Comparison of ENCODE assay signal across 18 cellular contexts in the genomic region with DNA sequence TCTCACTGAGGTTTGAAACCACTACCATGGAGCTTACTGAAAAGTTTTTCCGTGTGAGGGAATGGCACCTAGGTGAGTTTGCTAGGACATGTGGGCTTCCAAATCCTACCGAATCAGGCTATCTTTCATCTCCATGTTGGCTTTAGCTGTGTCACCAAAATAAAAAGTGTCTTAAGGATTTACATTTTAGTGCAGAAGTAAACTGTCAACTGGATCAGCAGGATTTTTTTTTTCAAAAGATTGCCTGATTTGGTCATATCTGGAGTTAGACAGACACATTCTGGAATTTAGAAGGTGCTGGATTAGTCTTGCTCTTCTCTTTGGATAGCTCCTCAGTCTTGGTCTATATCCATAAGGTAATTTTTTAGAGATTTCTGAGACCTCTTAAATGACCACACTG. TPM values are rescaled to one million over a fixed set of nuclear protein-coding genes. Genes with fewer than 3 reads are reported as not detected.
DNase-seq lines count a peak whose midpoint lies in the region; ATAC-seq and TF ChIP-seq lines count a peak whose summit lies in the region.
"Had no signal": no experiment of that assay in that cellular context is flagged by ENCODE, and none has a peak within 500 bp of the region (broad histone marks: within the 10 kb centered on the region; RNA-seq: fewer than 3 reads in every experiment).

No MANE protein-coding gene starts in this region.

- intact Hi-C loops in activated CD4-positive, alpha-beta memory T cell treated with anti-CD3 and anti-CD28 coated beads for 36 hours (cut with micrococcal nuclease), result loop anchor here (10.0 kb wide), 1 partner anchor 2002 kb away; the partner anchor contains the start of gene CCDC6
- intact Hi-C loops in activated B cell treated with CpG ODN at 0.5 μM for 24 hours (cut with micrococcal nuclease), result loop anchor here (2.0 to 10.0 kb wide), 2 partner anchors 14 to 1672 kb away; no protein-coding TSS in a partner anchor
- intact Hi-C loops in psoas muscle (cut with DNase I), result loop anchor here in 1 of 2 donors (10.0 kb wide), 1 partner anchor 88 kb away; no protein-coding TSS in a partner anchor
- intact Hi-C loops in Calu3 (cut with micrococcal nuclease; ENCODE audit: unreplicated experiment), result no loop called here

- BruUV-seq in Calu3 (replicated peaks; lab: Mats Ljungman, UMichigan), result no TSS peak

- H3K27me3 Mint-ChIP-seq in activated CD4-positive, alpha-beta memory T cell treated with anti-CD3 and anti-CD28 coated beads for 36 hours, result no peaks in the 10 kb centered on the region
- H3K27me3 Mint-ChIP-seq in activated CD4-positive, alpha-beta memory T cell treated with anti-CD3 and anti-CD28 coated beads, Interleukin-2, amount 10 ng/mL, durations not matched to agents 7 days and 5 days, result no peaks in the 10 kb centered on the region
- no peaks in the 10 kb centered on the region for H3K27me3 Mint-ChIP-seq in CD4-positive, CD25-positive, alpha-beta regulatory T cell
- H3K27me3 Mint-ChIP-seq in activated B cell treated with CpG ODN at 0.5 μM for 24 hours (no peaks in the 10 kb centered on the region), Calu3 (ENCODE audit: unreplicated experiment) (no peaks in the 10 kb centered on the region)
- H3K27me3 Mint-ChIP-seq: CD4-positive, alpha-beta memory T cell had no signal

- 83 to 88% (median 87%) methylated on average over 2 of the region's 2 CpGs for WGBS in psoas muscle, 3 donors

- no peaks in the 10 kb centered on the region for H3K9me3 Mint-ChIP-seq in activated CD4-positive, alpha-beta memory T cell treated with anti-CD3 and anti-CD28 coated beads for 36 hours
- no peaks in the 10 kb centered on the region for H3K9me3 Mint-ChIP-seq in activated CD4-positive, alpha-beta memory T cell treated with anti-CD3 and anti-CD28 coated beads, Interleukin-2, amount 10 ng/mL, durations not matched to agents 7 days and 5 days
- H3K9me3 Mint-ChIP-seq in CD4-positive, CD25-positive, alpha-beta regulatory T cell, result peaks cover 0 to 2% (median 0%) of the 10 kb centered on the region in 7 donors
- H3K9me3 Mint-ChIP-seq in activated B cell treated with CpG ODN at 0.5 μM for 24 hours (no peaks in the 10 kb centered on the region), Calu3 (ENCODE audit: low read depth, unreplicated experiment) (no peaks in the 10 kb centered on the region)

- no peak for ATAC-seq in CD4-positive, CD25-positive, alpha-beta regulatory T cell (ENCODE audit: low read depth in 2 of 2)
- ATAC-seq in activated B cell treated with CpG ODN at 0.5 μM for 24 hours (ENCODE audit: low read depth), result no peak
- no peak for ATAC-seq in psoas muscle
- ATAC-seq: A549 had no signal

- peaks cover 46% of the 10 kb centered on the region for H3K4me1 ChIP-seq in CD4-positive, CD25-positive, alpha-beta regulatory T cell (ENCODE audit: control insufficient read depth, insufficient read depth, low read length, poor library complexity, severe bottlenecking)
- H3K4me1 ChIP-seq in psoas muscle, result peaks cover 9% of the 10 kb centered on the region

- DNase-seq in activated CD4-positive, alpha-beta memory T cell treated with anti-CD3 and anti-CD28 coated beads for 36 hours, result no peak
- no peak for DNase-seq in activated CD4-positive, alpha-beta memory T cell treated with anti-CD3 and anti-CD28 coated beads, Interleukin-2, amount 10 ng/mL, durations not matched to agents 7 days and 5 days
- no peak for DNase-seq in CD4-positive, CD25-positive, alpha-beta regulatory T cell
- DNase-seq in activated B cell treated with CpG ODN at 0.5 μM for 24 hours (no peak), psoas muscle (no peak), Calu3 (no peak), anterior cingulate cortex (lab: John Stamatoyannopoulos, UW) (no peak), 8988T (no peak)
- DNase-seq: CD4-positive, alpha-beta memory T cell; KG1; MG63; NCI-H1092 treated with DMSO at 0.1 percent for 48 hours; NCI-H1694 treated with DMSO at 0.1 percent for 48 hours; NCI-H446 treated with DMSO at 0.1 percent for 48 hours; NCI-H748 treated with DMSO at 0.1 percent for 48 hours; Peyer's patch; SHP77 had no signal

- no peak overlapping the region for H3K4me3 Mint-ChIP-seq in activated CD4-positive, alpha-beta memory T cell treated with anti-CD3 and anti-CD28 coated beads for 36 hours
- H3K4me3 Mint-ChIP-seq in activated CD4-positive, alpha-beta memory T cell treated with anti-CD3 and anti-CD28 coated beads, Interleukin-2, amount 10 ng/mL, durations not matched to agents 7 days and 5 days, result no peak overlapping the region
- peak overlapping the region in 2 of 4 donors; percentile 8 to 13 for H3K4me3 Mint-ChIP-seq in CD4-positive, CD25-positive, alpha-beta regulatory T cell
- no peak overlapping the region for H3K4me3 Mint-ChIP-seq in activated B cell treated with CpG ODN at 0.5 μM for 24 hours
- no peak overlapping the region for H3K4me3 Mint-ChIP-seq in Calu3 (ENCODE audit: low read depth, unreplicated experiment)

- H3K36me3 ChIP-seq in CD4-positive, CD25-positive, alpha-beta regulatory T cell (ENCODE audit: control insufficient read depth, insufficient read depth, low read length), result peaks cover 20% of the 10 kb centered on the region
- no peaks in the 10 kb centered on the region for H3K36me3 ChIP-seq in psoas muscle (ENCODE audit: insufficient read depth in 1 of 2, low read depth in 1 of 2)
- H3K36me3 ChIP-seq: Peyer's patch had no signal

- H3K4me1 Mint-ChIP-seq in activated CD4-positive, alpha-beta memory T cell treated with anti-CD3 and anti-CD28 coated beads for 36 hours (ENCODE audit: low read depth), result peaks cover 58% of the 10 kb centered on the region
- H3K4me1 Mint-ChIP-seq in activated CD4-positive, alpha-beta memory T cell treated with anti-CD3 and anti-CD28 coated beads, Interleukin-2, amount 10 ng/mL, durations not matched to agents 7 days and 5 days, result peaks cover 49% of the 10 kb centered on the region
- H3K4me1 Mint-ChIP-seq in CD4-positive, CD25-positive, alpha-beta regulatory T cell, result peaks cover 36 to 71% (median 51%) of the 10 kb centered on the region in 4 donors
- H3K4me1 Mint-ChIP-seq in activated B cell treated with CpG ODN at 0.5 μM for 24 hours, result peaks cover 63% of the 10 kb centered on the region
- H3K4me1 Mint-ChIP-seq in Calu3 (ENCODE audit: low read depth, unreplicated experiment), result peaks cover 36% of the 10 kb centered on the region

- peak overlapping the region; percentile 33 for H3K27ac Mint-ChIP-seq in activated CD4-positive, alpha-beta memory T cell treated with anti-CD3 and anti-CD28 coated beads for 36 hours
- no peak overlapping the region for H3K27ac Mint-ChIP-seq in activated CD4-positive, alpha-beta memory T cell treated with anti-CD3 and anti-CD28 coated beads, Interleukin-2, amount 10 ng/mL, durations not matched to agents 7 days and 5 days
- peak overlapping the region in 1 of 3 donors; percentile 25 for H3K27ac Mint-ChIP-seq in CD4-positive, CD25-positive, alpha-beta regulatory T cell
- H3K27ac Mint-ChIP-seq in activated B cell treated with CpG ODN at 0.5 μM for 24 hours (peak overlapping the region; percentile 35), Calu3 (ENCODE audit: unreplicated experiment) (no peak overlapping the region)

- H3K9me3 ChIP-seq in CD4-positive, CD25-positive, alpha-beta regulatory T cell (ENCODE audit: control insufficient read depth in 2 of 2, low read length in 2 of 2), result no peaks in the 10 kb centered on the region
- no peaks in the 10 kb centered on the region for H3K9me3 ChIP-seq in psoas muscle
- H3K9me3 ChIP-seq: A549, MG63, Peyer's patch had no signal

- POLR2A ChIA-PET in activated CD4-positive, alpha-beta memory T cell treated with anti-CD3 and anti-CD28 coated beads for 36 hours (lab: Charles Lee), result interaction anchor here (1.3 kb wide), 1 partner anchor 146 kb away, joined by 3 read pairs; no protein-coding TSS in a partner anchor
- POLR2A ChIA-PET in activated CD4-positive, alpha-beta memory T cell treated with anti-CD3 and anti-CD28 coated beads, Interleukin-2, amount 10 ng/mL, durations not matched to agents 7 days and 5 days (lab: Charles Lee), result interaction anchor here (1.9 to 11.5 kb wide), 4 partner anchors 17 to 146 kb away, joined by 7 to 785 read pairs (median 368); no protein-coding TSS in a partner anchor
- POLR2A ChIA-PET in activated B cell treated with CpG ODN at 0.5 μM for 24 hours (lab: Charles Lee), result interaction anchor here (0.7 to 11.6 kb wide), 6 partner anchors 27 to 512 kb away, joined by 3 to 589 read pairs (median 263); no protein-coding TSS in a partner anchor

- no peaks in the 10 kb centered on the region for H3K27me3 ChIP-seq in CD4-positive, CD25-positive, alpha-beta regulatory T cell (ENCODE audit: control insufficient read depth, insufficient read depth, low read length)
- H3K27me3 ChIP-seq in psoas muscle (ENCODE audit: insufficient read depth in 3 of 3, low read length in 2 of 3), result no peaks in the 10 kb centered on the region
- H3K27me3 ChIP-seq: MG63, Peyer's patch had no signal

- H3K27ac ChIP-seq in CD4-positive, CD25-positive, alpha-beta regulatory T cell (ENCODE audit: insufficient read depth, low read length, poor library complexity, severe bottlenecking), result peak overlapping the region; percentile 20
- peak overlapping the region; percentile 1 for H3K27ac ChIP-seq in psoas muscle
- H3K27ac ChIP-seq: A549, Peyer's patch had no signal

- TF ChIP-seq CTCF in activated B cell treated with CpG ODN at 0.5 μM for 24 hours (IDR thresholded peaks at IDR 0.05) (no peak), psoas muscle (IDR thresholded peaks at IDR 0.05) (no peak), Calu3 (IDR thresholded peaks at IDR 0.05; ENCODE audit: unreplicated experiment) (no peak)

- peaks cover 53% of the 10 kb centered on the region for H3K36me3 Mint-ChIP-seq in activated CD4-positive, alpha-beta memory T cell treated with anti-CD3 and anti-CD28 coated beads for 36 hours
- peaks cover 63% of the 10 kb centered on the region for H3K36me3 Mint-ChIP-seq in activated CD4-positive, alpha-beta memory T cell treated with anti-CD3 and anti-CD28 coated beads, Interleukin-2, amount 10 ng/mL, durations not matched to agents 7 days and 5 days (ENCODE audit: low read depth)
- peaks cover 27% of the 10 kb centered on the region for H3K36me3 Mint-ChIP-seq in CD4-positive, CD25-positive, alpha-beta regulatory T cell
- H3K36me3 Mint-ChIP-seq in activated B cell treated with CpG ODN at 0.5 μM for 24 hours (ENCODE audit: low read depth) (peaks cover 49% of the 10 kb centered on the region), Calu3 (ENCODE audit: insufficient read depth, unreplicated experiment) (peaks cover 30% of the 10 kb centered on the region)

- peak overlapping the region; percentile 97 for H3K4me3 ChIP-seq in CD4-positive, CD25-positive, alpha-beta regulatory T cell (ENCODE audit: low read depth, low read length)
- H3K4me3 ChIP-seq in psoas muscle, result no peak overlapping the region
- H3K4me3 ChIP-seq: A549, MG63, Peyer's patch had no signal

- CTCF ChIA-PET in activated CD4-positive, alpha-beta memory T cell treated with anti-CD3 and anti-CD28 coated beads for 36 hours (lab: Charles Lee), result interaction anchor here (1.8 to 2.2 kb wide), 3 partner anchors 10 to 32 kb away, joined by 5 to 11 read pairs (median 7); no protein-coding TSS in a partner anchor
- CTCF ChIA-PET in activated CD4-positive, alpha-beta memory T cell treated with anti-CD3 and anti-CD28 coated beads, Interleukin-2, amount 10 ng/mL, durations not matched to agents 7 days and 5 days (lab: Charles Lee), result interaction anchor here (0.8 to 2.8 kb wide), 4 partner anchors 10 to 131 kb away, joined by 3 to 11 read pairs (median 4); no protein-coding TSS in a partner anchor
- CTCF ChIA-PET in activated B cell treated with CpG ODN at 0.5 μM for 24 hours (lab: Charles Lee) (interaction anchor here (0.6 to 11.3 kb wide), 8 partner anchors 10 to 766 kb away, joined by 3 to 101 read pairs (median 4); no protein-coding TSS in a partner anchor), Calu3 (lab: Charles Lee) (no interaction called here)

RNA-seq across cellular contexts. Expression of gene ARID5B, which starts 5.5 kb away (rescaled TPM):
- total RNA-seq in activated CD4-positive, alpha-beta memory T cell treated with anti-CD3 and anti-CD28 coated beads for 36 hours, result 10 to 100 TPM; 79.4 to 79.6 TPM
- total RNA-seq in activated CD4-positive, alpha-beta memory T cell treated with anti-CD3 and anti-CD28 coated beads, Interleukin-2, amount 10 ng/mL, durations not matched to agents 7 days and 5 days, result 10 to 100 TPM; 71.1 to 73.9 TPM
- 169 TPM for total RNA-seq in CD4-positive, CD25-positive, alpha-beta regulatory T cell
- 10 to 100 TPM; 58.1 to 67.2 (median 62.5) TPM for polyA plus RNA-seq in CD4-positive, CD25-positive, alpha-beta regulatory T cell
- total RNA-seq in activated B cell treated with CpG ODN at 0.5 μM for 24 hours (67.4 and 76.8 TPM in 2 replicates), psoas muscle (100 to 1,000 TPM in 2 of 4 donors, 10 to 100 TPM in 2; 47.7 to 166 (median 104) TPM), Calu3 (2022) (9.5 and 10.0 TPM in 2 replicates)
- polyA plus RNA-seq in psoas muscle, result 10 to 100 TPM in 2 of 3 donors, 1 to 10 TPM in 1; 8.5 to 93.0 (median 75.9) TPM

Comparison
In these comparisons a context has a peak if more than half of its experiments do, and no peak if none do; other contexts are left out.
1. H3K27ac Mint-ChIP-seq: peak in activated CD4-positive, alpha-beta memory T cell treated with anti-CD3 and anti-CD28 coated beads for 36 hours (single experiment) and activated B cell treated with CpG ODN at 0.5 μM for 24 hours (single experiment); none in activated CD4-positive, alpha-beta memory T cell treated with anti-CD3 and anti-CD28 coated beads, Interleukin-2, amount 10 ng/mL, durations not matched to agents 7 days and 5 days (single experiment) and Calu3 (single experiment).